ENCODE assay signal across 18 cellular contexts in genomic region chr7:26368542-26368941, GRCh38.
DNase-seq lines count a peak whose midpoint lies in the region; ATAC-seq, FAIRE-seq and TF ChIP-seq lines count a peak whose summit lies in the region.
"Had no signal": no experiment of that assay in that cellular context is flagged by ENCODE, and none has a peak within 500 bp of the region (broad histone marks: within the 10 kb centered on the region; RNA-seq: fewer than 3 reads in every experiment).

No MANE protein-coding gene starts in this region.

- H3K9me2 ChIP-seq in OCI-LY7 (ENCODE audit: insufficient read depth, low read length) = no peaks in the 10 kb centered on the region

- H4K5ac ChIP-seq in H9 (ENCODE audit: insufficient read length, low read depth, low read length) = no peak overlapping the region

- H3K4me3 ChIP-seq in A549 (no peak overlapping the region), OCI-LY7 (ENCODE audit: low read depth, low read length, poor library complexity, severe bottlenecking) (no peak overlapping the region), epithelial cell of proximal tubule (ENCODE audit: low read depth, low read length) (no peak overlapping the region), heart right ventricle (no peak overlapping the region)
- H3K4me3 ChIP-seq: SK-N-MC had no signal

- no peak overlapping the region for H2BK5ac ChIP-seq in H9 (ENCODE audit: insufficient read length, low read length)

- H3K23ac ChIP-seq in H9 (ENCODE audit: insufficient read length, low read depth, low read length) = no peak overlapping the region

- H3K4me1 ChIP-seq in A549 (peaks cover 4% of the 10 kb centered on the region; the same call in 1 of the 3 replicates), H9 (ENCODE audit: insufficient read depth, low read length) (peaks cover 2% of the 10 kb centered on the region; the same call in 1 of the 2 replicates), OCI-LY7 (ENCODE audit: insufficient read depth, low read length, poor library complexity, severe bottlenecking) (peaks cover 21% of the 10 kb centered on the region), heart right ventricle (peaks cover 0 to 25% (median 0%) of the 10 kb centered on the region in 9 donors)

- H3K27me3 Mint-ChIP-seq in H9 (ENCODE audit: low read depth) = no peaks in the 10 kb centered on the region
- H3K27me3 Mint-ChIP-seq: activated naive CD8-positive, alpha-beta T cell treated with anti-CD3 and anti-CD28 coated beads for 36 hours had no signal

- H3K27ac ChIP-seq in A549 (no peak overlapping the region), H9 (ENCODE audit: insufficient read length, low read depth, low read length) (no peak overlapping the region), OCI-LY7 (ENCODE audit: low read depth, low read length, poor library complexity, severe bottlenecking) (no peak overlapping the region), heart right ventricle (no peak overlapping the region)
- H3K27ac ChIP-seq: SK-N-MC had no signal

- H2BK20ac ChIP-seq in H9 (ENCODE audit: low read depth, low read length, poor library complexity, severe bottlenecking) = no peak overlapping the region

- no peak overlapping the region for H3T11ph ChIP-seq in H9 (ENCODE audit: low read length)

- no peak overlapping the region for H2BK12ac ChIP-seq in H9 (ENCODE audit: insufficient read length, low read depth, low read length)

- no peak overlapping the region for H2AK5ac ChIP-seq in H9 (ENCODE audit: insufficient read length, low read length)

- H3K9me3 Mint-ChIP-seq in H9 = no peaks in the 10 kb centered on the region
- H3K9me3 Mint-ChIP-seq: activated naive CD8-positive, alpha-beta T cell treated with anti-CD3 and anti-CD28 coated beads for 36 hours; stimulated activated naive CD8-positive, alpha-beta T cell treated with anti-CD3 and anti-CD28 coated beads, Interleukin-15, Interleukin-2, amounts not matched to agents 100 ng/mL and 50 ng/mL, for 24 hours had no signal

- H3K36me3 ChIP-seq in OCI-LY7 (ENCODE audit: insufficient read depth, low read length) (peaks cover 58% of the 10 kb centered on the region), heart right ventricle (peaks cover 0 to 27% (median 0%) of the 10 kb centered on the region in 9 donors)
- H3K36me3 ChIP-seq: BE2C had no signal

- CTCF ChIA-PET in A549 (lab: Yijun Ruan, JAX) = interaction anchor here (0.7 to 8.4 kb wide), 26 partner anchors 9 to 794 kb away, joined by 3 to 228 read pairs (median 6); partner anchors contain the start of gene HOXA6
- CTCF ChIA-PET in OCI-LY7 (lab: Charles Lee; ENCODE audit: unreplicated experiment) = interaction anchor here (0.6 kb wide), 1 partner anchor 188 kb away, joined by 3 read pairs; no protein-coding TSS in a partner anchor

- H3K23me2 ChIP-seq in H9 (ENCODE audit: insufficient read length, low read depth, low read length, poor library complexity, severe bottlenecking) = no peaks in the 10 kb centered on the region

- H2AFZ ChIP-seq in H9 (ENCODE audit: low read length) = no peak overlapping the region
- no peak overlapping the region for H2AFZ ChIP-seq in OCI-LY7 (ENCODE audit: low read length)

- H3K9me3 ChIP-seq in A549 (no peaks in the 10 kb centered on the region), H9 (ENCODE audit: control insufficient read depth, low read depth, low read length) (no peaks in the 10 kb centered on the region), OCI-LY7 (ENCODE audit: low read length) (no peaks in the 10 kb centered on the region), heart right ventricle (no peaks in the 10 kb centered on the region)
- H3K9me3 ChIP-seq: BE2C had no signal

- 46% methylated on average over 2 of the region's 2 CpGs for whole genome bisulfite sequencing in A549 (ENCODE audit: missing lambda C conversion rate)
- WGBS in H9 (ENCODE audit: extremely low coverage, insufficient read length, low lambda C conversion rate) = no CpG with 5 or more reads among the region's 2 CpGs
- WGBS in heart right ventricle, 2 donors = 70 to 73% methylated on average over 2 of the region's 2 CpGs

- TF ChIP-seq RAD21 in A549 (conservative IDR thresholded peaks at IDR 0.05 in 1 of 2, IDR thresholded peaks at IDR 0.05 in 1 of 2) = peak; percentile 45

- TF ChIP-seq POLR2A in A549 (IDR thresholded peaks at IDR 0.05; ENCODE audit: low read length) = no peak

- H2BK120ac ChIP-seq in H9 (ENCODE audit: low read depth, low read length, poor library complexity, severe bottlenecking) = no peak overlapping the region

- no peak overlapping the region for H4K8ac ChIP-seq in H9 (replicated peaks; ENCODE audit: insufficient read length, low read depth, low read length)

- H3K14ac ChIP-seq in H9 (ENCODE audit: insufficient read depth, low read length) = no peak overlapping the region

- BruUV-seq in OCI-LY7 (replicated peaks; lab: Mats Ljungman, UMichigan) = no TSS peak

- intact Hi-C loops in OCI-LY7 (cut with micrococcal nuclease; ENCODE audit: unreplicated experiment) (loop anchor here (1.0 to 5.0 kb wide), 2 partner anchors 166 to 299 kb away; partner anchors contain the start of genes CBX3 and HNRNPA2B1), heart right ventricle (cut with DNase I) (loop anchor here in 8 of 10 donors (2.0 to 10.0 kb wide), 8 partner anchors 84 to 794 kb away; partner anchors contain the start of gene HOXA7 (in 1 of the 8))

- H3K4ac ChIP-seq in H9 (ENCODE audit: low read depth, low read length) = no peak overlapping the region

- no peak overlapping the region for H3K27ac Mint-ChIP-seq in H9
- H3K27ac Mint-ChIP-seq: activated naive CD8-positive, alpha-beta T cell treated with anti-CD3 and anti-CD28 coated beads for 36 hours; stimulated activated naive CD8-positive, alpha-beta T cell treated with anti-CD3 and anti-CD28 coated beads, Interleukin-15, Interleukin-2, amounts not matched to agents 100 ng/mL and 50 ng/mL, for 24 hours had no signal

- peak in 1 of 2 experiments; percentile 16 for DNase-seq in A549 (ENCODE audit: low read depth in 1 of 2, low spot score in 1 of 2)
- no peak for DNase-seq in H9
- peak; percentile 13 for DNase-seq in OCI-LY7 (ENCODE audit: low spot score)
- no peak for DNase-seq in epithelial cell of proximal tubule (ENCODE audit: low read depth)
- no peak for DNase-seq in T-helper 9 cell
- no peak for DNase-seq in heart right ventricle
- no peak for DNase-seq in activated CD8-positive, alpha-beta memory T cell treated with anti-CD3 and anti-CD28 coated beads for 24 hours
- DNase-seq: activated CD8-positive, alpha-beta memory T cell treated with anti-CD3 and anti-CD28 coated beads, Interleukin-2, amount 50 U/mL, for 4 hours; activated naive CD8-positive, alpha-beta T cell treated with anti-CD3 and anti-CD28 coated beads for 36 hours; BE2C; central memory CD4-positive, alpha-beta T cell; GDM1; H7; mammary epithelial cell; NCI-H1092 treated with DMSO at 0.1 percent for 48 hours had no signal

- no peak overlapping the region for H3K18ac ChIP-seq in H9 (ENCODE audit: insufficient read length, low read depth, low read length)

- no peak overlapping the region for H3K4me3 Mint-ChIP-seq in H9
- H3K4me3 Mint-ChIP-seq: activated naive CD8-positive, alpha-beta T cell treated with anti-CD3 and anti-CD28 coated beads for 36 hours; stimulated activated naive CD8-positive, alpha-beta T cell treated with anti-CD3 and anti-CD28 coated beads, Interleukin-15, Interleukin-2, amounts not matched to agents 100 ng/mL and 50 ng/mL, for 24 hours had no signal

- no peak for TF ChIP-seq EP300 in A549 (IDR thresholded peaks at IDR 0.05)

- H4K20me1 ChIP-seq in H9 (ENCODE audit: control insufficient read depth, insufficient read depth, insufficient read length) = no peaks in the 10 kb centered on the region
- no peaks in the 10 kb centered on the region for H4K20me1 ChIP-seq in OCI-LY7 (ENCODE audit: insufficient read depth, low read length)

- H3K27me3 ChIP-seq in H9 (ENCODE audit: insufficient read depth, low read length) (no peaks in the 10 kb centered on the region), heart right ventricle (peaks cover 0 to 88% (median 65%) of the 10 kb centered on the region in 7 donors)

- H3K56ac ChIP-seq in H9 (ENCODE audit: insufficient read length, low read depth, low read length) = no peak overlapping the region

- no peak for FAIRE-seq in A549 (lab: Jason Lieb, UNC)

- no peaks in the 10 kb centered on the region; a peak in 1 of 7 replicates for H3K36me3 Mint-ChIP-seq in H9 (ENCODE audit: insufficient read depth in 1 of 3, low read depth in 3 of 3)

- no peak overlapping the region for H3K9ac ChIP-seq in H9 (ENCODE audit: extremely low read depth, insufficient read length, low read length)

- no peak overlapping the region for H3K4me2 ChIP-seq in A549
- no peak overlapping the region for H3K4me2 ChIP-seq in H9 (ENCODE audit: insufficient read depth, insufficient read length, low read length)
- H3K4me2 ChIP-seq in OCI-LY7 (ENCODE audit: low read length) = no peak overlapping the region

- ATAC-seq in A549 (no peak), GM21390 (IDR thresholded peaks at IDR 0.05; ENCODE audit: unreplicated experiment) (no peak), heart right ventricle (no peak)

- H3K79me2 ChIP-seq in H9 (ENCODE audit: insufficient read depth, low read length) (no peaks in the 10 kb centered on the region), OCI-LY7 (ENCODE audit: insufficient read depth, low read depth, low read length) (no peaks in the 10 kb centered on the region)

- H2BK15ac ChIP-seq in H9 (ENCODE audit: low read depth, low read length) = no peak overlapping the region

- TF ChIP-seq CTCF in A549 (IDR thresholded peaks at IDR 0.05) (peak; percentile 47), H9 (conservative IDR thresholded peaks at IDR 0.05) (peak; percentile 19; the same call in 1 of the 3 replicates), OCI-LY7 (conservative IDR thresholded peaks at IDR 0.05; ENCODE audit: low read length) (peak; percentile 62), epithelial cell of proximal tubule (conservative IDR thresholded peaks at IDR 0.05; ENCODE audit: low read depth, low read length) (peak; percentile 16), heart right ventricle (IDR thresholded peaks at IDR 0.05) (no peak)

- H3K79me1 ChIP-seq in H9 (ENCODE audit: insufficient read depth, low read depth, low read length, poor library complexity, severe bottlenecking) = no peaks in the 10 kb centered on the region

- POLR2A ChIA-PET in A549 (lab: Yijun Ruan, JAX) = no interaction called here
- POLR2A ChIA-PET in OCI-LY7 (lab: Charles Lee) = interaction anchor here (0.7 to 1.7 kb wide), 2 partner anchors 132 to 416 kb away, joined by 3 to 4 read pairs; no protein-coding TSS in a partner anchor

- no peak overlapping the region for H4K91ac ChIP-seq in H9 (ENCODE audit: insufficient read length, low read depth, low read length)

- peaks cover 8 to 10% of the 10 kb centered on the region in 2 experiments for H3K4me1 Mint-ChIP-seq in H9

TF ChIP-seq in A549, 52 proteins besides CTCF, POLR2A, EP300 and RAD21:
- TF ChIP-seq POLR2AphosphoS2 (conservative IDR thresholded peaks at IDR 0.05; ENCODE audit: low read length) (no peak), HOXB5 (CRISPR knock-in tag; IDR thresholded peaks at IDR 0.05) (no peak), MAFK (IDR thresholded peaks at IDR 0.05; ENCODE audit: partially characterized antibody) (no peak), SMC3 (IDR thresholded peaks at IDR 0.05) (peak; percentile 24; the same call in 1 of the 3 replicates), RFX5 (IDR thresholded peaks at IDR 0.05) (no peak), JUNB (IDR thresholded peaks at IDR 0.05) (no peak)

Comparison
In these comparisons a context has a peak if more than half of its experiments do, and no peak if none do; other contexts are left out.
1. CTCF ChIP-seq: peak in A549 (single experiment), H9 (single experiment), OCI-LY7 (single experiment) and epithelial cell of proximal tubule (single experiment); none in heart right ventricle (0 of 9).